Comparison of ENCODE assay signal across 18 cellular contexts in the genomic region with DNA sequence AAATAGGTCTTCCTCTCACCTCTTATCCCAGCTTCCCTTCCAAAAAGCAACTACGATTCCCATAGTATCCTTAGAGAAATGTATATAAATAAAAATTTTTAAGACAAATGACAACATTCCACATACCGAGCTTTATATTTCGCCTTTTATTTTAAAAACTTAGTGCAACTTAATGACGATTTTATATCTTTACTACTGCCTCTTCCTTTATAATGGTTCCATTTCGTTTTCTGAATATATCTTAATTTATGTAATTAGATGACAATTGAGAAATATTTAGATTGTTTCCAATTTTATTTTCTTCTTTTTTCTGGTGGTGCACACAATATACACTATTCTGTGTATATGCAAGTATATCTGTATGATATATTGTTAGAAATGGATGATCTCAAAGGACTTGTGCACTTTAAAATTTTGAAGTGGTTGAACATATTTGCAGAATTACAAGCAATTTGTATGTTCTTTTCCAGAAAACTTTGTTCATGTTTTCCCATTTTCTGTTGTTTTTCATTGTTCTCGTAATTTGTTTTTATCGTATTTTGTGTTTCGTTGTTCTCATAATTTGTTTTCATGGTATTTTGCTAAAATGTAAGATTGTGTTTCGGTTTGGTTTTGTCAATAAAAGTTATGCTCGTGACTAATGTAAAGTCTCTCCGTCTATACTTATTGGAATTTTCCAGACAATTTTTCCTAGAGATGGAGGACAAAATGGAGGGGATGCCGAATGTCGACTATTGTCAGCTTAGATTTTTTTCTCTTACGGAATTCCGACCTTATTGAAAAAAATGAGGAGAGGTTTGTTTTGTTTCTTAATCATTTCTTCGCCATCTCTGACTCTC. TPM values are rescaled to one million over a fixed set of nuclear protein-coding genes. Genes with fewer than 3 reads are reported as not detected.
DNase-seq lines count a peak whose midpoint lies in the region; ATAC-seq, FAIRE-seq and TF ChIP-seq lines count a peak whose summit lies in the region.
"Had no signal": no experiment of that assay in that cellular context is flagged by ENCODE, and none has a peak within 500 bp of the region (broad histone marks: within the 10 kb centered on the region; RNA-seq: fewer than 3 reads in every experiment).

No MANE protein-coding gene starts in this region.

- WGBS in A549 (ENCODE audit: missing lambda C conversion rate) = 81% methylated on average over 16 of the region's 16 CpGs

- ATAC-seq in A549 = no peak
- ATAC-seq in naive B cell (ENCODE audit: low read depth in 2 of 2) = no peak
- ATAC-seq in HG03039 (IDR thresholded peaks at IDR 0.05; ENCODE audit: unreplicated experiment) = no peak
- ATAC-seq: HCT116 had no signal

- H3K9me3 Mint-ChIP-seq in astrocyte (ENCODE audit: unreplicated experiment) = peaks cover 6% of the 10 kb centered on the region
- H3K9me3 Mint-ChIP-seq in naive B cell = peaks cover 0 to 11% (median 8%) of the 10 kb centered on the region in 7 donors
- H3K9me3 Mint-ChIP-seq in glutamatergic neuron (ENCODE audit: unreplicated experiment) = peaks cover 11% of the 10 kb centered on the region

- no peaks in the 10 kb centered on the region for H3K36me3 ChIP-seq in astrocyte (ENCODE audit: insufficient read depth, low read length)

- peaks cover 98% of the 10 kb centered on the region for H3K27me3 ChIP-seq in astrocyte (ENCODE audit: insufficient read depth, low read length)

- H2AFZ ChIP-seq in astrocyte (ENCODE audit: low read depth, low read length) = no peak overlapping the region

- no peaks in the 10 kb centered on the region for H3K79me2 ChIP-seq in astrocyte (ENCODE audit: insufficient read depth, low read length)

- H3K27ac ChIP-seq in A549 (no peak overlapping the region), astrocyte (ENCODE audit: low read depth, low read length) (no peak overlapping the region)

- H3K9ac ChIP-seq in astrocyte (ENCODE audit: low read length) = no peak overlapping the region

- no peak for TF ChIP-seq CTCF in A549 (IDR thresholded peaks at IDR 0.05)
- TF ChIP-seq CTCF in astrocyte (IDR thresholded peaks at IDR 0.05; ENCODE audit: insufficient read depth, low read depth, low read length) = no peak
- no peak for TF ChIP-seq CTCF in glutamatergic neuron (IDR thresholded peaks at IDR 0.05; ENCODE audit: partially characterized antibody, unreplicated experiment)

- TF ChIP-seq RAD21 in A549 (conservative IDR thresholded peaks at IDR 0.05 in 1 of 2, IDR thresholded peaks at IDR 0.05 in 1 of 2) = no peak

- POLR2A ChIA-PET in A549 (lab: Yijun Ruan, JAX) = no interaction called here

- no peak overlapping the region for H3K4me2 ChIP-seq in A549
- no peak overlapping the region for H3K4me2 ChIP-seq in astrocyte (ENCODE audit: low read length)

- H3K36me3 Mint-ChIP-seq in astrocyte (ENCODE audit: low read depth, unreplicated experiment) (no peaks in the 10 kb centered on the region), naive B cell (peaks cover 0 to 17% of the 10 kb centered on the region in 2 donors), glutamatergic neuron (ENCODE audit: unreplicated experiment) (no peaks in the 10 kb centered on the region)

- peak; percentile 38 for DNase-seq in NCI-H2227 treated with DMSO at 0.1 percent for 48 hours (lab: John Stamatoyannopoulos, UW)
- DNase-seq in NCI-H2227 (lab: John Stamatoyannopoulos, UW; ENCODE audit: unreplicated experiment) = no peak
- no peak for DNase-seq in A549 (ENCODE audit: low read depth in 1 of 2, low spot score in 1 of 2)
- DNase-seq in astrocyte (ENCODE audit: low read depth) = no peak
- no peak for DNase-seq in naive B cell
- no peak for DNase-seq in NCI-H1048 (lab: John Stamatoyannopoulos, UW)
- DNase-seq in glutamatergic neuron = no peak
- DNase-seq: 8988T, DMS53, KG1, NCI-H1105 treated with DMSO at 0.1 percent for 48 hours, NCI-H187, NCI-H446 treated with DMSO at 0.1 percent for 48 hours, SIG-M5 had no signal

- H3K27ac Mint-ChIP-seq in astrocyte (ENCODE audit: unreplicated experiment) (no peak overlapping the region), naive B cell (peak overlapping the region in 4 of 6 donors; percentile 70 to 89 (median 82)), glutamatergic neuron (ENCODE audit: unreplicated experiment) (no peak overlapping the region)

- CTCF ChIA-PET in A549 (lab: Yijun Ruan, JAX) = interaction anchor here (0.6 to 4.3 kb wide), 10 partner anchors 10 to 206 kb away, joined by 3 to 24 read pairs (median 4); partner anchors contain the start of gene PRAC2

- FAIRE-seq in A549 (lab: Jason Lieb, UNC) = peak; percentile 67
- peak; percentile 55 for FAIRE-seq in astrocyte (lab: Jason Lieb, UNC)
- FAIRE-seq: HTR-8/SVneo had no signal

- H3K4me3 ChIP-seq in A549 (no peak overlapping the region), astrocyte (ENCODE audit: insufficient read depth, low read depth, low read length) (no peak overlapping the region)

- H3K4me3 Mint-ChIP-seq in astrocyte (ENCODE audit: unreplicated experiment) (no peak overlapping the region), naive B cell (peak overlapping the region in 3 of 8 donors; percentile 15 to 65 (median 18)), glutamatergic neuron (ENCODE audit: unreplicated experiment) (no peak overlapping the region)

- H4K20me1 ChIP-seq in astrocyte (ENCODE audit: insufficient read depth, low read length) = peaks cover 10% of the 10 kb centered on the region

- H3K4me1 ChIP-seq in A549 (peaks cover 24% of the 10 kb centered on the region), astrocyte (ENCODE audit: insufficient read depth, low read length) (peaks cover 4% of the 10 kb centered on the region)

- peaks cover 3% of the 10 kb centered on the region for H3K4me1 Mint-ChIP-seq in astrocyte (ENCODE audit: low read depth, unreplicated experiment)
- peaks cover 19 to 29% (median 24%) of the 10 kb centered on the region in 3 donors for H3K4me1 Mint-ChIP-seq in naive B cell
- H3K4me1 Mint-ChIP-seq in glutamatergic neuron (ENCODE audit: low read depth, unreplicated experiment) = peaks cover 11% of the 10 kb centered on the region

- peaks cover 94% of the 10 kb centered on the region for H3K27me3 Mint-ChIP-seq in astrocyte (ENCODE audit: low read depth, unreplicated experiment)
- H3K27me3 Mint-ChIP-seq in naive B cell = peaks cover 74 to 86% (median 83%) of the 10 kb centered on the region in 3 donors
- peaks cover 61% of the 10 kb centered on the region for H3K27me3 Mint-ChIP-seq in glutamatergic neuron (ENCODE audit: unreplicated experiment)

- no peak for TF ChIP-seq EP300 in A549 (IDR thresholded peaks at IDR 0.05)

- TF ChIP-seq POLR2A in A549 (IDR thresholded peaks at IDR 0.05; ENCODE audit: low read length) = no peak

- no peaks in the 10 kb centered on the region for H3K9me3 ChIP-seq in A549
- H3K9me3 ChIP-seq in astrocyte (ENCODE audit: insufficient read depth, low read depth, low read length) = peaks cover 2% of the 10 kb centered on the region

TF ChIP-seq in A549, 52 proteins besides CTCF, POLR2A, EP300 and RAD21:
- TF ChIP-seq RARB (CRISPR knock-in tag; IDR thresholded peaks at IDR 0.05) = no peak
- no peak for TF ChIP-seq HES2 (IDR thresholded peaks at IDR 0.05)
- no peak for TF ChIP-seq HOXB5 (CRISPR knock-in tag; IDR thresholded peaks at IDR 0.05)
- TF ChIP-seq ZC3H11A (IDR thresholded peaks at IDR 0.05) = no peak
- TF ChIP-seq HOXA7 (CRISPR knock-in tag; IDR thresholded peaks at IDR 0.05) = no peak
- no peak for TF ChIP-seq ZSCAN20 (CRISPR knock-in tag; IDR thresholded peaks at IDR 0.05)
- no peak for TF ChIP-seq CBX2 (IDR thresholded peaks at IDR 0.05; ENCODE audit: borderline replicate concordance, low read depth)
- TF ChIP-seq ZNF302 (CRISPR knock-in tag; IDR thresholded peaks at IDR 0.05) = no peak
- TF ChIP-seq CHD4 (IDR thresholded peaks at IDR 0.05; ENCODE audit: borderline replicate concordance) = no peak
- TF ChIP-seq HOXB13 (CRISPR knock-in tag; IDR thresholded peaks at IDR 0.05; ENCODE audit: low read depth) = no peak

RNA-seq across cellular contexts. Expression of gene HOXB13, which starts 20.4 kb away (rescaled TPM):
- 3.2 and 3.4 TPM in 2 replicates for polyA plus RNA-seq in A549 (2011; rRNA removed)
- 2.2 and 3.3 TPM in 2 replicates for polyA plus RNA-seq in A549 (2012; cell fraction: cytosol; rRNA removed)
- 1.9 and 2.1 TPM in 2 replicates for polyA plus RNA-seq in A549 (2012; cell fraction: nucleus; rRNA removed)
- 3.0 to 3.5 TPM (median 3.2 TPM) in 3 replicates for polyA plus RNA-seq in A549 (2017; fragmentation: RNase III; extraction: RNeasy Plus Mini Kit Qiagen cat#74134 plus additional on column Dnase treatment)
- polyA minus RNA-seq in A549 (2011; rRNA and poly(A)+ RNA removed) = 2.3 and 2.7 TPM in 2 replicates
- total RNA-seq in astrocyte = not detected in 2 replicates
- not detected for polyA plus RNA-seq in naive B cell (ENCODE audit: low read depth in 6 of 6)
- 0.20 TPM for total RNA-seq in glutamatergic neuron (ENCODE audit: unreplicated experiment)
- total RNA-seq: MCF 10A had no signal

RNA-seq across cellular contexts. Expression of gene PRAC2, which starts 26.0 kb away (rescaled TPM):
- polyA plus RNA-seq in A549 (2011; rRNA removed) (not detected in 2 replicates), A549 (2017; fragmentation: RNase III; extraction: RNeasy Plus Mini Kit Qiagen cat#74134 plus additional on column Dnase treatment) (not detected in 3 replicates), naive B cell (ENCODE audit: low read depth in 6 of 6) (not detected)
- not detected in 2 replicates for polyA plus RNA-seq in A549 (2012; cell fraction: cytosol; rRNA removed)
- not detected in 2 replicates for polyA plus RNA-seq in A549 (2012; cell fraction: nucleus; rRNA removed)
- polyA minus RNA-seq in A549 (2011; rRNA and poly(A)+ RNA removed) = not detected in 2 replicates
- total RNA-seq in astrocyte (not detected in 2 replicates), glutamatergic neuron (ENCODE audit: unreplicated experiment) (not detected)
- total RNA-seq: MCF 10A had no signal

RNA-seq across cellular contexts. Expression of gene PRAC1, which starts 26.6 kb away (rescaled TPM):
- polyA plus RNA-seq in A549 (2011; rRNA removed) (not detected in 2 replicates), A549 (2017; fragmentation: RNase III; extraction: RNeasy Plus Mini Kit Qiagen cat#74134 plus additional on column Dnase treatment) (not detected in 3 replicates), naive B cell (ENCODE audit: low read depth in 6 of 6) (not detected)
- not detected in 2 replicates for polyA plus RNA-seq in A549 (2012; cell fraction: cytosol; rRNA removed)
- not detected in 2 replicates for polyA plus RNA-seq in A549 (2012; cell fraction: nucleus; rRNA removed)
- not detected in 2 replicates for polyA minus RNA-seq in A549 (2011; rRNA and poly(A)+ RNA removed)
- total RNA-seq in astrocyte (not detected in 2 replicates), glutamatergic neuron (ENCODE audit: unreplicated experiment) (not detected)
- total RNA-seq: MCF 10A had no signal

Comparison
In these comparisons a context has a peak if more than half of its experiments do, and no peak if none do; other contexts are left out.
1. H3K27ac Mint-ChIP-seq: peak in naive B cell (4 of 6); none in astrocyte (single experiment) and glutamatergic neuron (single experiment).